In the genomic region with DNA sequence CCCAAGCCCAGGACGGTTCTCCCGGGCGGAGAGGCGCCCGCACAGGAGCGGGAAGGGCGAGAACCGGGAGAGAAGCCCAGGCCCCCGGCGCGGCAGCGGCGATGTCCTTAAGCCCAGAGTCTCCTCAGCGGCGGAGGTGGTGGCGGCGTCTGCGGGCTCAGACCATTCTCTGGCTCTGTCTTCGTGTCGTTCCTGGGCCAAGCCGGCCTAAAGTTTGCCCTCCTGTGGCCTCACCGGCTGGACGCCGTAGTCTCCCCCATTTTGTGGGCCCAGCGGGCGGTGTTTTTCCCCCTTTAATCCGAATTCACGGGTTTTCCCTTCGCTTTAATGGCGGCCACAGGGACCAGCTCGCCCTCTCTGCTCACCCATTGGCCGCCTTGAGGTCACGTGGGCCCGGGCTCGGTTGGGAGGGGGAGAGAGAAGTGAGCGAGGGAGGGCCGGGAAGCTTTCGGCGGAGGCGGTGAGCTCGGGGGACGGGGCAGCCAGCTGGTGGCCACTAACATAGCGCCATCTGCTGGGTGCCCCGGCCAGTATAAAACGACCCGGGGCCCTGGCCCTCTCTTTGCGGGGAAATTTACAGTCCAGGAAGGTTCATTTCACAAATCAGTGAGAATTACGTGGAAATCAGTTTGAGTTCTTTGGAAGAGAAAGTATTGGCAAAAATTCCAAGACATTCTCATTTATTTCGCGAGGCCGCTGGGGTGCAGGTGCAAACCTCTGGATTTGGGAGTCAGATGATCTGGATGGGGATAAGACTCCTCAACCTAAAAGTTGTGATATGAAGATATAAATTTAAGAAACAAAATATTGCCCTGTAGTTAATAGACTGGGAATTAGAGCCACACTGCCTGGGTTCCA, we compare ENCODE assay signal across 1 cellular context.
TF ChIP-seq lines count a peak whose summit lies in the region.

No MANE protein-coding gene starts in this region.

TF ChIP-seq in HepG2, 621 proteins besides CTCF, POLR2A, EP300 and RAD21 (continued from another document and continues in another):
- TF ChIP-seq, protein P1, sequence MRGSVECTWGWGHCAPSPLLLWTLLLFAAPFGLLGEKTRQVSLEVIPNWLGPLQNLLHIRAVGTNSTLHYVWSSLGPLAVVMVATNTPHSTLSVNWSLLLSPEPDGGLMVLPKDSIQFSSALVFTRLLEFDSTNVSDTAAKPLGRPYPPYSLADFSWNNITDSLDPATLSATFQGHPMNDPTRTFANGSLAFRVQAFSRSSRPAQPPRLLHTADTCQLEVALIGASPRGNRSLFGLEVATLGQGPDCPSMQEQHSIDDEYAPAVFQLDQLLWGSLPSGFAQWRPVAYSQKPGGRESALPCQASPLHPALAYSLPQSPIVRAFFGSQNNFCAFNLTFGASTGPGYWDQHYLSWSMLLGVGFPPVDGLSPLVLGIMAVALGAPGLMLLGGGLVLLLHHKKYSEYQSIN (CRISPR knock-in tag; IDR thresholded peaks at IDR 0.05; ENCODE audit: borderline replicate concordance): no peak
- TF ChIP-seq, protein P2, sequence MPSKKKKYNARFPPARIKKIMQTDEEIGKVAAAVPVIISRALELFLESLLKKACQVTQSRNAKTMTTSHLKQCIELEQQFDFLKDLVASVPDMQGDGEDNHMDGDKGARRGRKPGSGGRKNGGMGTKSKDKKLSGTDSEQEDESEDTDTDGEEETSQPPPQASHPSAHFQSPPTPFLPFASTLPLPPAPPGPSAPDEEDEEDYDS (CRISPR knock-in tag; IDR thresholded peaks at IDR 0.05): peak; percentile 94
- no peak for TF ChIP-seq ZNF878 (CRISPR knock-in tag; IDR thresholded peaks at IDR 0.05)
- TF ChIP-seq NR2F6 (IDR thresholded peaks at IDR 0.05): no peak
- TF ChIP-seq NR2F6 (CRISPR knock-in tag; IDR thresholded peaks at IDR 0.05): peak; percentile 41; the same call in 1 of the 2 replicates
- TF ChIP-seq, protein P3, sequence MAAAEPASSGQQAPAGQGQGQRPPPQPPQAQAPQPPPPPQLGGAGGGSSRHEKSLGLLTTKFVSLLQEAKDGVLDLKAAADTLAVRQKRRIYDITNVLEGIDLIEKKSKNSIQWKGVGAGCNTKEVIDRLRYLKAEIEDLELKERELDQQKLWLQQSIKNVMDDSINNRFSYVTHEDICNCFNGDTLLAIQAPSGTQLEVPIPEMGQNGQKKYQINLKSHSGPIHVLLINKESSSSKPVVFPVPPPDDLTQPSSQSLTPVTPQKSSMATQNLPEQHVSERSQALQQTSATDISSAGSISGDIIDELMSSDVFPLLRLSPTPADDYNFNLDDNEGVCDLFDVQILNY (CRISPR knock-in tag; conservative IDR thresholded peaks at IDR 0.05): 0 out of 2 replicates have a peak, but pooled peaks have one; percentile 34
- TF ChIP-seq, protein P4, sequence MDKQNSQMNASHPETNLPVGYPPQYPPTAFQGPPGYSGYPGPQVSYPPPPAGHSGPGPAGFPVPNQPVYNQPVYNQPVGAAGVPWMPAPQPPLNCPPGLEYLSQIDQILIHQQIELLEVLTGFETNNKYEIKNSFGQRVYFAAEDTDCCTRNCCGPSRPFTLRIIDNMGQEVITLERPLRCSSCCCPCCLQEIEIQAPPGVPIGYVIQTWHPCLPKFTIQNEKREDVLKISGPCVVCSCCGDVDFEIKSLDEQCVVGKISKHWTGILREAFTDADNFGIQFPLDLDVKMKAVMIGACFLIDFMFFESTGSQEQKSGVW (CRISPR knock-in tag; IDR thresholded peaks at IDR 0.05; ENCODE audit: borderline replicate concordance): no peak
- TF ChIP-seq ZFP41 (CRISPR knock-in tag; IDR thresholded peaks at IDR 0.05; ENCODE audit: borderline replicate concordance): peak; percentile 59; the same call in 1 of the 2 replicates
- TF ChIP-seq WIZ (CRISPR knock-in tag; IDR thresholded peaks at IDR 0.05): 0 out of 2 replicates have a peak, but pooled peaks have one; percentile 67
- TF ChIP-seq ZC3H13 (CRISPR knock-in tag; IDR thresholded peaks at IDR 0.05): no peak
- no peak; the same call in 1 of the 2 replicates for TF ChIP-seq BRD4 (CRISPR knock-in tag; IDR thresholded peaks at IDR 0.05)
- peak; percentile 81 for TF ChIP-seq ARNTL (CRISPR knock-in tag; IDR thresholded peaks at IDR 0.05)
- TF ChIP-seq, protein P5, sequence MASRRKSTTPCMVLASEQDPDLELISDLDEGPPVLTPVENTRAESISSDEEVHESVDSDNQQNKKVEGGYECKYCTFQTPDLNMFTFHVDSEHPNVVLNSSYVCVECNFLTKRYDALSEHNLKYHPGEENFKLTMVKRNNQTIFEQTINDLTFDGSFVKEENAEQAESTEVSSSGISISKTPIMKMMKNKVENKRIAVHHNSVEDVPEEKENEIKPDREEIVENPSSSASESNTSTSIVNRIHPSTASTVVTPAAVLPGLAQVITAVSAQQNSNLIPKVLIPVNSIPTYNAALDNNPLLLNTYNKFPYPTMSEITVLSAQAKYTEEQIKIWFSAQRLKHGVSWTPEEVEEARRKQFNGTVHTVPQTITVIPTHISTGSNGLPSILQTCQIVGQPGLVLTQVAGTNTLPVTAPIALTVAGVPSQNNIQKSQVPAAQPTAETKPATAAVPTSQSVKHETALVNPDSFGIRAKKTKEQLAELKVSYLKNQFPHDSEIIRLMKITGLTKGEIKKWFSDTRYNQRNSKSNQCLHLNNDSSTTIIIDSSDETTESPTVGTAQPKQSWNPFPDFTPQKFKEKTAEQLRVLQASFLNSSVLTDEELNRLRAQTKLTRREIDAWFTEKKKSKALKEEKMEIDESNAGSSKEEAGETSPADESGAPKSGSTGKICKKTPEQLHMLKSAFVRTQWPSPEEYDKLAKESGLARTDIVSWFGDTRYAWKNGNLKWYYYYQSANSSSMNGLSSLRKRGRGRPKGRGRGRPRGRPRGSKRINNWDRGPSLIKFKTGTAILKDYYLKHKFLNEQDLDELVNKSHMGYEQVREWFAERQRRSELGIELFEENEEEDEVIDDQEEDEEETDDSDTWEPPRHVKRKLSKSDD (CRISPR knock-in tag; IDR thresholded peaks at IDR 0.05; ENCODE audit: low read depth): peak; percentile 54; the same call in 1 of the 2 replicates
- TF ChIP-seq ZFP36 (IDR thresholded peaks at IDR 0.05; ENCODE audit: borderline replicate concordance, low read depth, low read length, partially characterized antibody): no peak
- TF ChIP-seq ZNF441 (CRISPR knock-in tag; IDR thresholded peaks at IDR 0.05; ENCODE audit: borderline replicate concordance): peak; percentile 33; the same call in 1 of the 2 replicates
- no peak for TF ChIP-seq ZNF652 (CRISPR knock-in tag; IDR thresholded peaks at IDR 0.05; ENCODE audit: borderline replicate concordance, low read depth)
- TF ChIP-seq TAF15 (IDR thresholded peaks at IDR 0.05; ENCODE audit: low read depth, low read length, poor library complexity, severe bottlenecking): no peak
- TF ChIP-seq ZNF777 (CRISPR knock-in tag; IDR thresholded peaks at IDR 0.05): 0 out of 2 replicates have a peak, but pooled peaks have one; percentile 29
- TF ChIP-seq ZMAT3 (CRISPR knock-in tag; conservative IDR thresholded peaks at IDR 0.05): no peak; the same call in 1 of the 2 replicates
- no peak for TF ChIP-seq SAFB2 (CRISPR knock-in tag; IDR thresholded peaks at IDR 0.05; ENCODE audit: borderline replicate concordance, low read depth)
- TF ChIP-seq ZNF10 (CRISPR knock-in tag; IDR thresholded peaks at IDR 0.05; ENCODE audit: borderline replicate concordance, low read depth): no peak
- TF ChIP-seq, protein P6, sequence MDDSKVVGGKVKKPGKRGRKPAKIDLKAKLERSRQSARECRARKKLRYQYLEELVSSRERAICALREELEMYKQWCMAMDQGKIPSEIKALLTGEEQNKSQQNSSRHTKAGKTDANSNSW (CRISPR knock-in tag; IDR thresholded peaks at IDR 0.05; ENCODE audit: borderline replicate concordance): no peak
- TF ChIP-seq, protein P7, sequence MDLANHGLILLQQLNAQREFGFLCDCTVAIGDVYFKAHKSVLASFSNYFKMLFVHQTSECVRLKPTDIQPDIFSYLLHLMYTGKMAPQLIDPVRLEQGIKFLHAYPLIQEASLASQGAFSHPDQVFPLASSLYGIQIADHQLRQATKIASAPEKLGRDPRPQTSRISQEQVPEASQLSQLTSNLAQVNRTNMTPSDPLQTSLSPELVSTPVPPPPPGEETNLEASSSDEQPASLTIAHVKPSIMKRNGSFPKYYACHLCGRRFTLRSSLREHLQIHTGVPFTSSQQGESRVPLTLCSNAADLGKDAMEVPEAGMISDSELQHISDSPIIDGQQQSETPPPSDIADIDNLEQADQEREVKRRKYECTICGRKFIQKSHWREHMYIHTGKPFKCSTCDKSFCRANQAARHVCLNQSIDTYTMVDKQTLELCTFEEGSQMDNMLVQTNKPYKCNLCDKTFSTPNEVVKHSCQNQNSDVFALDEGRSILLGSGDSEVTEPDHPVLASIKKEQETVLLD (CRISPR knock-in tag; IDR thresholded peaks at IDR 0.05; ENCODE audit: low read depth): no peak
- TF ChIP-seq NR1H2 (CRISPR knock-in tag; IDR thresholded peaks at IDR 0.05; ENCODE audit: borderline replicate concordance, low read depth): no peak
- peak; percentile 91; the same call in 1 of the 2 replicates for TF ChIP-seq ZNF83 (CRISPR knock-in tag; IDR thresholded peaks at IDR 0.05; ENCODE audit: borderline replicate concordance)
- TF ChIP-seq, protein P8, sequence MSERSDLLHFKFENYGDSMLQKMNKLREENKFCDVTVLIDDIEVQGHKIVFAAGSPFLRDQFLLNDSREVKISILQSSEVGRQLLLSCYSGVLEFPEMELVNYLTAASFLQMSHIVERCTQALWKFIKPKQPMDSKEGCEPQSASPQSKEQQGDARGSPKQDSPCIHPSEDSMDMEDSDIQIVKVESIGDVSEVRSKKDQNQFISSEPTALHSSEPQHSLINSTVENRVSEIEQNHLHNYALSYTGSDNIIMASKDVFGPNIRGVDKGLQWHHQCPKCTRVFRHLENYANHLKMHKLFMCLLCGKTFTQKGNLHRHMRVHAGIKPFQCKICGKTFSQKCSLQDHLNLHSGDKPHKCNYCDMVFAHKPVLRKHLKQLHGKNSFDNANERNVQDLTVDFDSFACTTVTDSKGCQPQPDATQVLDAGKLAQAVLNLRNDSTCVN (CRISPR knock-in tag; IDR thresholded peaks at IDR 0.05; ENCODE audit: borderline replicate concordance): peak; percentile 76; the same call in 1 of the 2 replicates
- TF ChIP-seq ZNF121 (CRISPR knock-in tag; IDR thresholded peaks at IDR 0.05): peak; percentile 41; the same call in 1 of the 2 replicates
- peak; percentile 96 for TF ChIP-seq NFYB (CRISPR knock-in tag; IDR thresholded peaks at IDR 0.05)
- TF ChIP-seq NFKB2 (CRISPR knock-in tag; IDR thresholded peaks at IDR 0.05; ENCODE audit: borderline replicate concordance): no peak; the same call in 1 of the 2 replicates
- TF ChIP-seq PHF20 (CRISPR knock-in tag; IDR thresholded peaks at IDR 0.05): peak; percentile 36; the same call in 1 of the 2 replicates
- TF ChIP-seq ZNF605 (CRISPR knock-in tag; IDR thresholded peaks at IDR 0.05): peak; percentile 97
- TF ChIP-seq, protein P9, sequence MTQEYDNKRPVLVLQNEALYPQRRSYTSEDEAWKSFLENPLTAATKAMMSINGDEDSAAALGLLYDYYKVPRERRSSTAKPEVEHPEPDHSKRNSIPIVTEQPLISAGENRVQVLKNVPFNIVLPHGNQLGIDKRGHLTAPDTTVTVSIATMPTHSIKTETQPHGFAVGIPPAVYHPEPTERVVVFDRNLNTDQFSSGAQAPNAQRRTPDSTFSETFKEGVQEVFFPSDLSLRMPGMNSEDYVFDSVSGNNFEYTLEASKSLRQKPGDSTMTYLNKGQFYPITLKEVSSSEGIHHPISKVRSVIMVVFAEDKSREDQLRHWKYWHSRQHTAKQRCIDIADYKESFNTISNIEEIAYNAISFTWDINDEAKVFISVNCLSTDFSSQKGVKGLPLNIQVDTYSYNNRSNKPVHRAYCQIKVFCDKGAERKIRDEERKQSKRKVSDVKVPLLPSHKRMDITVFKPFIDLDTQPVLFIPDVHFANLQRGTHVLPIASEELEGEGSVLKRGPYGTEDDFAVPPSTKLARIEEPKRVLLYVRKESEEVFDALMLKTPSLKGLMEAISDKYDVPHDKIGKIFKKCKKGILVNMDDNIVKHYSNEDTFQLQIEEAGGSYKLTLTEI (CRISPR knock-in tag; conservative IDR thresholded peaks at IDR 0.05): no peak
- TF ChIP-seq, protein P10, sequence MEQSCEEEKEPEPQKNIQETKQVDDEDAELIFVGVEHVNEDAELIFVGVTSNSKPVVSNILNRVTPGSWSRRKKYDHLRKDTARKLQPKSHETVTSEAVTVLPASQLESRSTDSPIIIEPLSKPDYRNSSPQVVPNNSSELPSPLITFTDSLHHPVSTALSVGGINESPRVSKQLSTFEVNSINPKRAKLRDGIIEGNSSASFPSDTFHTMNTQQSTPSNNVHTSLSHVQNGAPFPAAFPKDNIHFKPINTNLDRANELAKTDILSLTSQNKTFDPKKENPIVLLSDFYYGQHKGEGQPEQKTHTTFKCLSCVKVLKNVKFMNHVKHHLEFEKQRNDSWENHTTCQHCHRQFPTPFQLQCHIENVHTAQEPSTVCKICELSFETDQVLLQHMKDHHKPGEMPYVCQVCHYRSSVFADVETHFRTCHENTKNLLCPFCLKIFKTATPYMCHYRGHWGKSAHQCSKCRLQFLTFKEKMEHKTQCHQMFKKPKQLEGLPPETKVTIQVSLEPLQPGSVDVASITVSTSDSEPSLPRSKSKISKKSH (CRISPR knock-in tag; IDR thresholded peaks at IDR 0.05; ENCODE audit: borderline replicate concordance): peak; percentile 98
- TF ChIP-seq, protein P11, sequence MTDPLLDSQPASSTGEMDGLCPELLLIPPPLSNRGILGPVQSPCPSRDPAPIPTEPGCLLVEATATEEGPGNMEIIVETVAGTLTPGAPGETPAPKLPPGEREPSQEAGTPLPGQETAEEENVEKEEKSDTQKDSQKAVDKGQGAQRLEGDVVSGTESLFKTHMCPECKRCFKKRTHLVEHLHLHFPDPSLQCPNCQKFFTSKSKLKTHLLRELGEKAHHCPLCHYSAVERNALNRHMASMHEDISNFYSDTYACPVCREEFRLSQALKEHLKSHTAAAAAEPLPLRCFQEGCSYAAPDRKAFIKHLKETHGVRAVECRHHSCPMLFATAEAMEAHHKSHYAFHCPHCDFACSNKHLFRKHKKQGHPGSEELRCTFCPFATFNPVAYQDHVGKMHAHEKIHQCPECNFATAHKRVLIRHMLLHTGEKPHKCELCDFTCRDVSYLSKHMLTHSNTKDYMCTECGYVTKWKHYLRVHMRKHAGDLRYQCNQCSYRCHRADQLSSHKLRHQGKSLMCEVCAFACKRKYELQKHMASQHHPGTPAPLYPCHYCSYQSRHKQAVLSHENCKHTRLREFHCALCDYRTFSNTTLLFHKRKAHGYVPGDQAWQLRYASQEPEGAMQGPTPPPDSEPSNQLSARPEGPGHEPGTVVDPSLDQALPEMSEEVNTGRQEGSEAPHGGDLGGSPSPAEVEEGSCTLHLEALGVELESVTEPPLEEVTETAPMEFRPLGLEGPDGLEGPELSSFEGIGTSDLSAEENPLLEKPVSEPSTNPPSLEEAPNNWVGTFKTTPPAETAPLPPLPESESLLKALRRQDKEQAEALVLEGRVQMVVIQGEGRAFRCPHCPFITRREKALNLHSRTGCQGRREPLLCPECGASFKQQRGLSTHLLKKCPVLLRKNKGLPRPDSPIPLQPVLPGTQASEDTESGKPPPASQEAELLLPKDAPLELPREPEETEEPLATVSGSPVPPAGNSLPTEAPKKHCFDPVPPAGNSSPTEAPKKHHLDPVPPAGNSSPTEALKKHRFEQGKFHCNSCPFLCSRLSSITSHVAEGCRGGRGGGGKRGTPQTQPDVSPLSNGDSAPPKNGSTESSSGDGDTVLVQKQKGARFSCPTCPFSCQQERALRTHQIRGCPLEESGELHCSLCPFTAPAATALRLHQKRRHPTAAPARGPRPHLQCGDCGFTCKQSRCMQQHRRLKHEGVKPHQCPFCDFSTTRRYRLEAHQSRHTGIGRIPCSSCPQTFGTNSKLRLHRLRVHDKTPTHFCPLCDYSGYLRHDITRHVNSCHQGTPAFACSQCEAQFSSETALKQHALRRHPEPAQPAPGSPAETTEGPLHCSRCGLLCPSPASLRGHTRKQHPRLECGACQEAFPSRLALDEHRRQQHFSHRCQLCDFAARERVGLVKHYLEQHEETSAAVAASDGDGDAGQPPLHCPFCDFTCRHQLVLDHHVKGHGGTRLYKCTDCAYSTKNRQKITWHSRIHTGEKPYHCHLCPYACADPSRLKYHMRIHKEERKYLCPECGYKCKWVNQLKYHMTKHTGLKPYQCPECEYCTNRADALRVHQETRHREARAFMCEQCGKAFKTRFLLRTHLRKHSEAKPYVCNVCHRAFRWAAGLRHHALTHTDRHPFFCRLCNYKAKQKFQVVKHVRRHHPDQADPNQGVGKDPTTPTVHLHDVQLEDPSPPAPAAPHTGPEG (CRISPR knock-in tag; IDR thresholded peaks at IDR 0.05): peak; percentile 76; the same call in 1 of the 2 replicates
